Comparison of ENCODE assay signal across 1 cellular context in genomic region chr3:71060536-71060935, GRCh38.
A peak's percentile ranks its signal among the peaks of the same experiment; 100 is the strongest.
TF ChIP-seq lines count a peak whose summit lies in the region.

No MANE protein-coding gene starts in this region.

TF ChIP-seq in HepG2, 621 proteins besides CTCF, POLR2A, EP300 and RAD21 (continued from another document and continues in another):
- TF ChIP-seq PBX2 (CRISPR knock-in tag; IDR thresholded peaks at IDR 0.05) (no peak), ZGPAT (CRISPR knock-in tag; IDR thresholded peaks at IDR 0.05) (peak; percentile 72), WIZ (CRISPR knock-in tag; IDR thresholded peaks at IDR 0.05) (no peak), ZBTB39 (CRISPR knock-in tag; IDR thresholded peaks at IDR 0.05) (no peak), MXD1 (CRISPR knock-in tag; IDR thresholded peaks at IDR 0.05) (no peak), NR2F2 (IDR thresholded peaks at IDR 0.05; ENCODE audit: borderline replicate concordance, low read depth) (peak; percentile 79; the same call in 1 of the 2 replicates), SIX4 (CRISPR knock-in tag; IDR thresholded peaks at IDR 0.05) (peak; percentile 69; the same call in 1 of the 2 replicates), ZNF816 (CRISPR knock-in tag; IDR thresholded peaks at IDR 0.05; ENCODE audit: borderline replicate concordance) (no peak), POLR2G (IDR thresholded peaks at IDR 0.05; ENCODE audit: low read depth, low read length) (no peak), SP5 (CRISPR knock-in tag; IDR thresholded peaks at IDR 0.05; ENCODE audit: borderline replicate concordance, low read depth) (peak; percentile 65; the same call in 1 of the 2 replicates), ZHX2 (IDR thresholded peaks at IDR 0.05; ENCODE audit: low read depth) (no peak), ZHX2 (CRISPR knock-in tag; IDR thresholded peaks at IDR 0.05; ENCODE audit: borderline replicate concordance) (no peak), CC2D1A (CRISPR knock-in tag; IDR thresholded peaks at IDR 0.05) (no peak), CBFB (CRISPR knock-in tag; IDR thresholded peaks at IDR 0.05) (0 out of 2 replicates have a peak, but pooled peaks have one; percentile 33), GABPA (IDR thresholded peaks at IDR 0.05; ENCODE audit: low read depth, low read length) (no peak), GABPA (CRISPR knock-in tag; IDR thresholded peaks at IDR 0.05; ENCODE audit: low read depth) (no peak), MAFK (conservative IDR thresholded peaks at IDR 0.05 in 1 of 2, IDR thresholded peaks at IDR 0.05 in 1 of 2; ENCODE audit: low read length in 2 of 2) (no peak), STAG1 (CRISPR knock-in tag; IDR thresholded peaks at IDR 0.05) (no peak), MXD3 (CRISPR knock-in tag; IDR thresholded peaks at IDR 0.05) (no peak), KLF16 (CRISPR knock-in tag; IDR thresholded peaks at IDR 0.05) (peak in 1 of 2 experiments; percentile 36; a peak in 1 of 4 replicates), CREB1 (IDR thresholded peaks at IDR 0.05) (no peak), CREB1 (CRISPR knock-in tag; IDR thresholded peaks at IDR 0.05) (peak; percentile 54), SKI (IDR thresholded peaks at IDR 0.05; ENCODE audit: partially characterized antibody) (no peak), ZNF777 (CRISPR knock-in tag; IDR thresholded peaks at IDR 0.05) (no peak), ZNF264 (CRISPR knock-in tag; IDR thresholded peaks at IDR 0.05) (no peak), ZNF253 (CRISPR knock-in tag; IDR thresholded peaks at IDR 0.05; ENCODE audit: borderline replicate concordance) (no peak), RFXAP (CRISPR knock-in tag; IDR thresholded peaks at IDR 0.05; ENCODE audit: borderline replicate concordance) (no peak), NCOA2 (CRISPR knock-in tag; IDR thresholded peaks at IDR 0.05) (peak; percentile 94), RXRA (CRISPR knock-in tag; IDR thresholded peaks at IDR 0.05) (no peak), PLRG1 (conservative IDR thresholded peaks at IDR 0.05) (no peak), FOXA3 (CRISPR knock-in tag; IDR thresholded peaks at IDR 0.05) (peak; percentile 96), KMT2B (CRISPR knock-in tag; IDR thresholded peaks at IDR 0.05) (no peak), ZFP82 (CRISPR knock-in tag; IDR thresholded peaks at IDR 0.05; ENCODE audit: borderline replicate concordance) (no peak), ATF3 (CRISPR knock-in tag; IDR thresholded peaks at IDR 0.05) (no peak), MIXL1 (CRISPR knock-in tag; IDR thresholded peaks at IDR 0.05) (peak; percentile 72; the same call in 1 of the 2 replicates), PAWR (CRISPR knock-in tag; IDR thresholded peaks at IDR 0.05; ENCODE audit: borderline replicate concordance) (no peak), ZNF775 (CRISPR knock-in tag; IDR thresholded peaks at IDR 0.05; ENCODE audit: borderline replicate concordance) (no peak), KDM6A (CRISPR knock-in tag; IDR thresholded peaks at IDR 0.05; ENCODE audit: low read depth) (0 out of 2 replicates have a peak, but pooled peaks have one; percentile 22), FOXP4 (CRISPR knock-in tag; IDR thresholded peaks at IDR 0.05) (peak; percentile 85), HNF4A (CRISPR knock-in tag; IDR thresholded peaks at IDR 0.05) (peak; percentile 39; the same call in 1 of the 2 replicates), PHF5A (CRISPR knock-in tag; IDR thresholded peaks at IDR 0.05; ENCODE audit: low read depth, unreplicated experiment) (no peak), ZNF281 (CRISPR knock-in tag; IDR thresholded peaks at IDR 0.05; ENCODE audit: borderline replicate concordance) (no peak), ZNF724P (CRISPR knock-in tag; IDR thresholded peaks at IDR 0.05; ENCODE audit: borderline replicate concordance) (no peak), TRAFD1 (CRISPR knock-in tag; IDR thresholded peaks at IDR 0.05; ENCODE audit: borderline replicate concordance) (no peak), TSC22D2 (CRISPR knock-in tag; IDR thresholded peaks at IDR 0.05; ENCODE audit: borderline replicate concordance) (no peak), ZFYVE20 (CRISPR knock-in tag; IDR thresholded peaks at IDR 0.05; ENCODE audit: borderline replicate concordance, low read depth) (no peak), ZNF282 (IDR thresholded peaks at IDR 0.05; ENCODE audit: partially characterized antibody) (no peak), ZNF605 (CRISPR knock-in tag; IDR thresholded peaks at IDR 0.05) (no peak)
